In the genomic region with DNA sequence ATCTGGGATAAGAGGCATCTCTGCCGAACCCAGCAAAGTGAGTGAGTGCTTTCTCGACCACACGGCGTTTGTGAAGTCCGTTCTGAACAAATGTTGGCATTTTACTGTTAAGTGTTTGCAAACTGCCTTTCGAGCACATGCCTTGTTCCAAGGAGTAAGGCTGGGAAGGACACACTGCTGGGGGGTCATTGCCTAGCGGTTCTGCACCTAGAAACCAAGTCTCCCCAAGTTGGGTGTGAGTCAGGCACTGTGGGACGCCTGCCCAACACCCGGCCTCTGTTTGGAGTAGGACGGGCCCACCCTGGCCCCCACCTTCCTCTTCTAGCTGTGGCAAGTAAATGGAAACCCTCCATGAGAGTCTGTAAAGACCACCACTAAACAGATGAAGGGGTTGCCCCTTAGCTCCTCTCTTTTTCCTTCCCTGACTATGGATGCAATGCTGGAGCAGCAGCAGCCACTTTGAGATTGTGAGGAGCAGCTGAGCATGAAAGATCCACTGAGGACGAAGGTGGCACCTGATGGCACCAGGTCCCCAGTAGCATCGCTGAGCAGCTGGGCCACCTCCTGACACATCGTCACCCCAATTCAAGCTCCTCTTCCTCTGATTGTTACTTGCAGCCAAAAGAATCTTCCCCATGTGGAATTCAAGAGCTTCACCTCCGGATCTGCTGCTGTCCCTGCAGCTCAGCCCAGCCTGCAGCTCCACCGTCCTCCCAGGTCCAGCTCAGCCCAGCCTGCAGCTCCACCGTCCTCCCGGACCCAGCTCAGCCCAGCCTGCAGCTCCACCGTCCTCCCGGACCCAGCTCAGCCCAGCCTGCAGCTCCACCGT, we compare ENCODE assay signal across 25 cellular contexts. TPM values are rescaled to one million over a fixed set of nuclear protein-coding genes. Genes with fewer than 3 reads are reported as not detected.
"Had no signal": no experiment of that assay in that cellular context is flagged by ENCODE, and none has a peak within 500 bp of the region (broad histone marks: within the 10 kb centered on the region; RNA-seq: fewer than 3 reads in every experiment).

No MANE protein-coding gene starts in this region.

- H3K36me3 ChIP-seq: gastrocnemius medialis, heart right ventricle, left lung, neural progenitor cell, tibial nerve had no signal

- H3K27me3 ChIP-seq: testis had no signal

- H3K4me3 ChIP-seq: coronary artery, gastrocnemius medialis, heart right ventricle, left lung, mucosa of descending colon, neural progenitor cell, psoas muscle, skin epidermis, testis, tibial nerve had no signal

- H3K4me1 ChIP-seq: gastrocnemius medialis, left lung, neural progenitor cell, parathyroid adenoma, psoas muscle, testis, tibial nerve had no signal

- H3K27ac ChIP-seq: coronary artery, gastrocnemius medialis, heart right ventricle, left lung, neural progenitor cell, parathyroid adenoma, psoas muscle, skin epidermis, testis, tibial nerve had no signal

- DNase-seq: central memory CD4-positive, alpha-beta T cell; effector CD4-positive, alpha-beta T cell; gastrocnemius medialis; heart right ventricle; hypothalamus; mucosa of descending colon; naive thymus-derived CD8-positive, alpha-beta T cell; occipital lobe; stimulated activated CD4-positive, alpha-beta T cell treated with anti-CD3 and anti-CD28 coated beads, Interleukin-2, amount 100 ng/mL, for 24 hours; stimulated activated CD4-positive, alpha-beta T cell treated with anti-CD3 and anti-CD28 coated beads, Interleukin-4, amount 100 ng/mL, for 4 hours; stimulated activated naive B cell treated with anti-CD40 and anti-IgM and Interleukin-4, amounts not matched to agents 10 μg/mL and 1 μg/mL and 100 μg/mL, for 72 hours; stimulated activated naive CD8-positive, alpha-beta T cell treated with anti-CD3 and anti-CD28 coated beads, Interleukin-15, amount 100 ng/mL, for 72 hours; testis had no signal

- H3K36me3 Mint-ChIP-seq: neural progenitor cell; stimulated activated naive B cell treated with anti-CD40 and anti-IgM and Interleukin-4, amounts not matched to agents 10 μg/mL and 1 μg/mL and 100 μg/mL, for 72 hours had no signal

- H3K4me3 Mint-ChIP-seq: naive thymus-derived CD8-positive, alpha-beta T cell; neural progenitor cell; stimulated activated naive B cell treated with anti-CD40 and anti-IgM and Interleukin-4, amounts not matched to agents 10 μg/mL and 1 μg/mL and 100 μg/mL, for 72 hours; stimulated activated naive CD8-positive, alpha-beta T cell treated with anti-CD3 and anti-CD28 coated beads, Interleukin-15, amount 100 ng/mL, for 72 hours had no signal

- ATAC-seq: esophagus mucosa; gastrocnemius medialis; heart right ventricle; left lung; mucosa of descending colon; naive thymus-derived CD8-positive, alpha-beta T cell; psoas muscle; sciatic nerve; stimulated activated naive B cell treated with anti-CD40 and anti-IgM and Interleukin-4, amounts not matched to agents 10 μg/mL and 1 μg/mL and 100 μg/mL, for 72 hours had no signal

- H3K9me3 ChIP-seq: gastrocnemius medialis, left lung, mucosa of descending colon, psoas muscle, testis had no signal

- H3K27ac Mint-ChIP-seq: naive thymus-derived CD8-positive, alpha-beta T cell; neural progenitor cell; stimulated activated naive B cell treated with anti-CD40 and anti-IgM and Interleukin-4, amounts not matched to agents 10 μg/mL and 1 μg/mL and 100 μg/mL, for 72 hours; stimulated activated naive CD8-positive, alpha-beta T cell treated with anti-CD3 and anti-CD28 coated beads, Interleukin-15, amount 100 ng/mL, for 72 hours had no signal

- H3K4me1 Mint-ChIP-seq: neural progenitor cell had no signal

- H3K9me3 Mint-ChIP-seq: neural progenitor cell; stimulated activated naive CD8-positive, alpha-beta T cell treated with anti-CD3 and anti-CD28 coated beads, Interleukin-15, amount 100 ng/mL, for 72 hours had no signal

RNA-seq across cellular contexts. Expression of a gene that starts 6.3 kb away (rescaled TPM):
- total RNA-seq: chondrocyte, fibroblast of villous mesenchyme, lung microvascular endothelial cell had no signal
